ENCODE assay signal across 8 cellular contexts in the genomic region with DNA sequence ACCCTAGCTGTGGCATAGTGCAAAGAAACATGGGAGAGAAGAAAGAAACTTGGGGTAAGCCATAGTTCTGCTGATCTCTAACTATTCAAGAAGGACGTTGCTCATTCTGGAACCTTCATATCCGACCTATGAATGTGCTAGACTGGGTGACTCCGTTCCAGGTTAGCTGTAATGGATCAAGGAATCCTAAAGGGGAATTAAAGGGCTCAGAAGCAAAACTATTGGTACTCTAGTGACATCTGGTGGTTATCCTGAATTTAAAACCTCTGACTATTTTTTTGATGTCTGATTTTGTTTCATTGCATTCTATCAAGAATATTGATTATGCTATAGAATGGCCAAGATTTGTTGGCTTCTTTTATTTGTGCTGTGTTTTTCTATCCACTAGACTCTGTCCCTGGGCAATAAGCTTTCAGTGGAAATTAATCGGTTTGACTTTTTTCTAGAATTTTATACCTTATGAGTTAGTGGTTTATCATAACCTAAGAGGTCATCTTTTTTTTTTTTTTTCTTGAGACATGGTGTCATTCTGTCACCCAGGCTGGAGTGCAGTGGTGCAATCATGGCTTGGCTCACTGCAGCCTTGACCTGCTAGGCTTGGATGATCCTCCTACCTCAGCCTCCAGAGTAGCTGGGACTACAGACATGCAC. TPM values are rescaled to one million over a fixed set of nuclear protein-coding genes. Genes with fewer than 3 reads are reported as not detected.
DNase-seq lines count a peak whose midpoint lies in the region; ATAC-seq and TF ChIP-seq lines count a peak whose summit lies in the region.

No MANE protein-coding gene starts in this region.

- no peak overlapping the region for H3K9ac ChIP-seq in OCI-LY3 (ENCODE audit: low read length)
- no peak overlapping the region for H3K9ac ChIP-seq in neural progenitor cell

- no peaks in the 10 kb centered on the region for H3K36me3 ChIP-seq in OCI-LY3 (replicated peaks; ENCODE audit: low read depth, low read length)
- no peaks in the 10 kb centered on the region for H3K36me3 ChIP-seq in neural progenitor cell

- H3K36me3 Mint-ChIP-seq in CD14-positive monocyte (peaks cover 55 to 65% of the 10 kb centered on the region in 2 donors), neural progenitor cell (peaks cover 21% of the 10 kb centered on the region)
- H3K36me3 Mint-ChIP-seq in activated T-cell treated with anti-CD3 and anti-CD28 coated beads, Interleukin-2, amount 50 U/mL, for 72 hours (ENCODE audit: insufficient read depth in 2 of 2) = peaks cover 0 to 2% of the 10 kb centered on the region in 2 donors
- peaks cover 3% of the 10 kb centered on the region for H3K36me3 Mint-ChIP-seq in activated CD8-positive, alpha-beta memory T cell treated with anti-CD3 and anti-CD28 coated beads, Interleukin-2, amount 10 ng/mL, durations not matched to agents 7 days and 5 days

- H3F3A ChIP-seq in neural progenitor cell (ENCODE audit: low read depth) = peaks cover 10% of the 10 kb centered on the region

- no peak overlapping the region for H3K4me2 ChIP-seq in OCI-LY3 (ENCODE audit: low read length)
- no peak overlapping the region for H3K4me2 ChIP-seq in neural progenitor cell

- H3K9me3 ChIP-seq in OCI-LY3 (ENCODE audit: insufficient read depth, low read length) (no peaks in the 10 kb centered on the region), neural progenitor cell (ENCODE audit: low read depth) (no peaks in the 10 kb centered on the region)

- H3K9me3 Mint-ChIP-seq in CD14-positive monocyte (no peaks in the 10 kb centered on the region), neural progenitor cell (no peaks in the 10 kb centered on the region)
- H3K9me3 Mint-ChIP-seq in activated T-cell treated with anti-CD3 and anti-CD28 coated beads, Interleukin-2, amount 50 U/mL, for 72 hours = no peaks in the 10 kb centered on the region
- H3K9me3 Mint-ChIP-seq in activated CD8-positive, alpha-beta memory T cell treated with anti-CD3 and anti-CD28 coated beads, Interleukin-2, amount 10 ng/mL, durations not matched to agents 7 days and 5 days (ENCODE audit: low read depth) = peaks cover 3% of the 10 kb centered on the region

- no peaks in the 10 kb centered on the region for H3K4me1 ChIP-seq in OCI-LY3 (ENCODE audit: low read length)
- peaks cover 10% of the 10 kb centered on the region for H3K4me1 ChIP-seq in neural progenitor cell

- H3K27ac ChIP-seq in OCI-LY3 (ENCODE audit: low read length) (no peak overlapping the region), neural progenitor cell (no peak overlapping the region)

- peaks cover 13% of the 10 kb centered on the region for H3K4me1 Mint-ChIP-seq in CD14-positive monocyte
- H3K4me1 Mint-ChIP-seq in neural progenitor cell = peaks cover 10% of the 10 kb centered on the region
- H3K4me1 Mint-ChIP-seq in activated T-cell treated with anti-CD3 and anti-CD28 coated beads, Interleukin-2, amount 50 U/mL, for 72 hours (ENCODE audit: low read depth) = no peaks in the 10 kb centered on the region
- no peaks in the 10 kb centered on the region for H3K4me1 Mint-ChIP-seq in activated CD8-positive, alpha-beta memory T cell treated with anti-CD3 and anti-CD28 coated beads, Interleukin-2, amount 10 ng/mL, durations not matched to agents 7 days and 5 days

- H2AFZ ChIP-seq in OCI-LY3 (ENCODE audit: low read depth, low read length) (no peak overlapping the region), neural progenitor cell (replicated peaks) (no peak overlapping the region)

- H3K4me3 Mint-ChIP-seq in CD14-positive monocyte = no peak overlapping the region
- H3K4me3 Mint-ChIP-seq in neural progenitor cell = no peak overlapping the region
- no peak overlapping the region for H3K4me3 Mint-ChIP-seq in activated T-cell treated with anti-CD3 and anti-CD28 coated beads, Interleukin-2, amount 50 U/mL, for 72 hours
- H3K4me3 Mint-ChIP-seq in activated CD8-positive, alpha-beta memory T cell treated with anti-CD3 and anti-CD28 coated beads, Interleukin-2, amount 10 ng/mL, durations not matched to agents 7 days and 5 days = no peak overlapping the region

- H3K4me3 ChIP-seq in OCI-LY3 (ENCODE audit: low read length) = no peak overlapping the region
- H3K4me3 ChIP-seq in epithelial cell of esophagus (ENCODE audit: low read length) = no peak overlapping the region
- no peak overlapping the region for H3K4me3 ChIP-seq in neural progenitor cell

- H3K79me2 ChIP-seq in OCI-LY3 (ENCODE audit: low read length) = no peaks in the 10 kb centered on the region
- no peaks in the 10 kb centered on the region for H3K79me2 ChIP-seq in neural progenitor cell (ENCODE audit: low read depth)

- ATAC-seq in HG03175 (IDR thresholded peaks at IDR 0.05; ENCODE audit: unreplicated experiment) = peak; percentile 48
- no peak for ATAC-seq in activated T-cell treated with anti-CD3 and anti-CD28 coated beads, Interleukin-2, amount 50 U/mL, for 72 hours (replicated peaks in 1 of 2)
- ATAC-seq in activated CD8-positive, alpha-beta memory T cell treated with anti-CD3 and anti-CD28 coated beads, Interleukin-2, amount 10 ng/mL, durations not matched to agents 7 days and 5 days = no peak

- DNase-seq in CD14-positive monocyte (ENCODE audit: low spot score) (no peak), epithelial cell of esophagus (ENCODE audit: low read depth) (peak; percentile 76), neural progenitor cell (ENCODE audit: low spot score) (peak; percentile 65)
- DNase-seq in activated T-cell treated with anti-CD3 and anti-CD28 coated beads, Interleukin-2, amount 50 U/mL, for 72 hours = no peak
- DNase-seq in activated CD8-positive, alpha-beta memory T cell treated with anti-CD3 and anti-CD28 coated beads, Interleukin-2, amount 50 U/mL, for 4 hours = no peak
- DNase-seq in activated CD8-positive, alpha-beta memory T cell treated with anti-CD3 and anti-CD28 coated beads, Interleukin-2, amount 10 ng/mL, durations not matched to agents 7 days and 5 days = no peak

- H3K27me3 Mint-ChIP-seq in CD14-positive monocyte (ENCODE audit: low read depth in 3 of 3) (no peaks in the 10 kb centered on the region), neural progenitor cell (ENCODE audit: insufficient read depth, low read depth) (peaks cover 5% of the 10 kb centered on the region)
- H3K27me3 Mint-ChIP-seq in activated T-cell treated with anti-CD3 and anti-CD28 coated beads, Interleukin-2, amount 50 U/mL, for 72 hours (ENCODE audit: low read depth) = no peaks in the 10 kb centered on the region
- H3K27me3 Mint-ChIP-seq in activated CD8-positive, alpha-beta memory T cell treated with anti-CD3 and anti-CD28 coated beads, Interleukin-2, amount 10 ng/mL, durations not matched to agents 7 days and 5 days = no peaks in the 10 kb centered on the region

- TF ChIP-seq CTCF in CD14-positive monocyte (IDR thresholded peaks at IDR 0.05) = peak; percentile 73
- peak; percentile 75 for TF ChIP-seq CTCF in OCI-LY3 (IDR thresholded peaks at IDR 0.05; ENCODE audit: low read depth, low read length)
- peak; percentile 52 for TF ChIP-seq CTCF in epithelial cell of esophagus (IDR thresholded peaks at IDR 0.05; ENCODE audit: insufficient read depth, low read depth, low read length, missing control alignments)
- peak; percentile 74 for TF ChIP-seq CTCF in neural progenitor cell (IDR thresholded peaks at IDR 0.05)

- H3K27ac Mint-ChIP-seq in CD14-positive monocyte (peak overlapping the region in 2 of 7 donors; percentile 21 to 85), neural progenitor cell (no peak overlapping the region)
- no peak overlapping the region for H3K27ac Mint-ChIP-seq in activated T-cell treated with anti-CD3 and anti-CD28 coated beads, Interleukin-2, amount 50 U/mL, for 72 hours
- no peak overlapping the region for H3K27ac Mint-ChIP-seq in activated CD8-positive, alpha-beta memory T cell treated with anti-CD3 and anti-CD28 coated beads, Interleukin-2, amount 10 ng/mL, durations not matched to agents 7 days and 5 days

- H3K27me3 ChIP-seq in OCI-LY3 (ENCODE audit: low read depth, low read length) (no peaks in the 10 kb centered on the region), neural progenitor cell (no peaks in the 10 kb centered on the region)

- H4K20me1 ChIP-seq in OCI-LY3 (ENCODE audit: insufficient read depth, low read length) = no peaks in the 10 kb centered on the region
- no peaks in the 10 kb centered on the region for H4K20me1 ChIP-seq in neural progenitor cell (ENCODE audit: low read depth)

- intact Hi-C loops in CD14-positive monocyte (cut with micrococcal nuclease) = loop anchor here (5.0 to 10.0 kb wide), 2 partner anchors 243 to 246 kb away; no protein-coding TSS in a partner anchor

- CTCF ChIA-PET in activated CD8-positive, alpha-beta memory T cell treated with anti-CD3 and anti-CD28 coated beads, Interleukin-2, amount 10 ng/mL, durations not matched to agents 7 days and 5 days (lab: Charles Lee) = interaction anchor here (1.1 to 2.6 kb wide), 6 partner anchors 10 to 244 kb away, joined by 3 to 11 read pairs (median 6); no protein-coding TSS in a partner anchor

RNA-seq across cellular contexts. Expression of gene PCTP, which starts 19.5 kb away (rescaled TPM):
- 10 to 100 TPM; 35.4 to 54.2 TPM for polyA plus RNA-seq in CD14-positive monocyte
- total RNA-seq in neural progenitor cell (ENCODE audit: low replicate concordance) = 26.5 and 30.4 TPM in 2 replicates
- total RNA-seq in activated T-cell treated with anti-CD3 and anti-CD28 coated beads, Interleukin-2, amount 50 U/mL, for 72 hours = 10 to 100 TPM in 1 of 2 donors, 1 to 10 TPM in 1; 9.2 to 11.1 TPM
- total RNA-seq in activated CD8-positive, alpha-beta memory T cell treated with anti-CD3 and anti-CD28 coated beads, Interleukin-2, amount 10 ng/mL, durations not matched to agents 7 days and 5 days = 1 to 10 TPM; 6.4 to 9.9 TPM

RNA-seq across cellular contexts. Expression of gene TMEM100, which starts 47.7 kb away (rescaled TPM):
- not detected for polyA plus RNA-seq in CD14-positive monocyte
- total RNA-seq in neural progenitor cell (ENCODE audit: low replicate concordance) = 0.59 and 1.2 TPM in 2 replicates
- not detected for total RNA-seq in activated T-cell treated with anti-CD3 and anti-CD28 coated beads, Interleukin-2, amount 50 U/mL, for 72 hours
- not detected for total RNA-seq in activated CD8-positive, alpha-beta memory T cell treated with anti-CD3 and anti-CD28 coated beads, Interleukin-2, amount 10 ng/mL, durations not matched to agents 7 days and 5 days

Comparison
In these comparisons a context has a peak if more than half of its experiments do, and no peak if none do; other contexts are left out.
1. DNase-seq: peak in epithelial cell of esophagus (single experiment) and neural progenitor cell (single experiment); none in CD14-positive monocyte (single experiment), activated T-cell treated with anti-CD3 and anti-CD28 coated beads, Interleukin-2, amount 50 U/mL, for 72 hours (0 of 2), activated CD8-positive, alpha-beta memory T cell treated with anti-CD3 and anti-CD28 coated beads, Interleukin-2, amount 50 U/mL, for 4 hours (single experiment) and activated CD8-positive, alpha-beta memory T cell treated with anti-CD3 and anti-CD28 coated beads, Interleukin-2, amount 10 ng/mL, durations not matched to agents 7 days and 5 days (single experiment).
2. Peak in every context shown above with its lines, with median percentiles within 50 percentile points of each other: CTCF ChIP-seq.